17 cellular contexts compared by ENCODE assay signal in the genomic region with DNA sequence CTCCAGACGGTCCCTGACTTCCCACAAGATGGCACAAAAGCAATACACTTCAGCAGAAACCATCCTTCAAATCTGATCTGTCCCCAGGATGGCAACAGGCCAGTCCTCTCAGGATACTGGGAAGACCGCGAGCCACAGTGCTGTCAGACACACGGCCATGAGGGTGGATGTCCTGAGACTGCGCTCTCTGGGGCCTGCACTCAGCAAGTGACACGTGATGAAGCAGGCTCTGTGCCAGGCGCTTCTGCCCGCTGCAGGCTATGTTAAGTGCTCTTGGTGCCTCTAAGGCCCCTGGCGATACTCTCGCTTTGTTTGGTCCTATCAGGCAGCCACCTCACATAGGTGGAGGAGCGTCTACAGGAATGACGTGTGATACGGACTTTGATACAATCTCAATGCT. TPM values are rescaled to one million over a fixed set of nuclear protein-coding genes. Genes with fewer than 3 reads are reported as not detected.
A peak's percentile ranks its signal among the peaks of the same experiment; 100 is the strongest.
DNase-seq lines count a peak whose midpoint lies in the region; ATAC-seq and TF ChIP-seq lines count a peak whose summit lies in the region.
"Had no signal": no experiment of that assay in that cellular context is flagged by ENCODE, and none has a peak within 500 bp of the region (broad histone marks: within the 10 kb centered on the region; RNA-seq: fewer than 3 reads in every experiment).

No MANE protein-coding gene starts in this region.

- DNase-seq in NCI-H1092 treated with DMSO at 0.1 percent for 48 hours (lab: John Stamatoyannopoulos, UW) (peak; percentile 10), NCI-H2196 treated with DMSO at 0.1 percent for 48 hours (lab: John Stamatoyannopoulos, UW; ENCODE audit: unreplicated experiment) (peak; percentile 38), left ventricle myocardium superior (peak; percentile 91), spleen (peak; percentile 74), KG1 (lab: John Stamatoyannopoulos, UW) (no peak), aorta (no peak)
- DNase-seq in activated T-cell treated with anti-CD3 and anti-CD28 coated beads, Interleukin-2, amount 50 U/mL, for 72 hours = no peak
- DNase-seq: activated CD4-positive, alpha-beta T cell treated with anti-CD3 and anti-CD28 coated beads for 4 hours; activated T-cell treated with anti-CD3 and anti-CD28 coated beads for 4 hours; KBM-7; natural killer cell; psoas muscle; stimulated activated CD4-positive, alpha-beta T cell treated with anti-CD3 and anti-CD28 coated beads, Interleukin-12 subunit alpha, Interleukin-12 subunit beta, amount 100 ng/mL, for 4 hours; transverse colon had no signal

- H3K27me3 ChIP-seq in spleen (replicated peaks in 1 of 7) (no peaks in the 10 kb centered on the region), aorta (ENCODE audit: control insufficient read depth in 1 of 2, insufficient read depth in 2 of 2, low read length in 1 of 2) (no peaks in the 10 kb centered on the region)
- H3K27me3 ChIP-seq: transverse colon had no signal

- H3K4me1 ChIP-seq in spleen (peaks cover 0 to 8% (median 3%) of the 10 kb centered on the region in 6 donors), aorta (ENCODE audit: control insufficient read depth in 1 of 2, insufficient read depth in 2 of 2, low read length in 2 of 2) (no peaks in the 10 kb centered on the region)
- H3K4me1 ChIP-seq: psoas muscle had no signal

- H3K36me3 Mint-ChIP-seq in activated T-cell treated with anti-CD3 and anti-CD28 coated beads, Interleukin-2, amount 50 U/mL, for 72 hours (ENCODE audit: insufficient read depth in 2 of 2) = peaks cover 37 to 59% of the 10 kb centered on the region in 2 donors

- peaks cover 10% of the 10 kb centered on the region in 2 donors for H3K9me3 Mint-ChIP-seq in activated T-cell treated with anti-CD3 and anti-CD28 coated beads, Interleukin-2, amount 50 U/mL, for 72 hours

- no peak for TF ChIP-seq POLR2A in spleen (IDR thresholded peaks at IDR 0.05)

- ATAC-seq in left ventricle myocardium superior = peak; percentile 98
- no peak for ATAC-seq in activated T-cell treated with anti-CD3 and anti-CD28 coated beads, Interleukin-2, amount 50 U/mL, for 72 hours (replicated peaks in 1 of 2)
- ATAC-seq in aorta (ENCODE audit: low FRiP score) = no peak
- ATAC-seq: natural killer cell had no signal

- intact Hi-C loops in left ventricle myocardium superior (cut with micrococcal nuclease) = no loop called here
- intact Hi-C loops in spleen (cut with DNase I; ENCODE audit: low total_unique reads) = no loop called here
- intact Hi-C loops in aorta (cut with DNase I) = no loop called here

- no peak overlapping the region for H3K4me3 Mint-ChIP-seq in activated T-cell treated with anti-CD3 and anti-CD28 coated beads, Interleukin-2, amount 50 U/mL, for 72 hours
- H3K4me3 Mint-ChIP-seq: activated naive CD4-positive, alpha-beta T cell treated with anti-CD3 and anti-CD28 coated beads, Interleukin-2, amount 50 U/mL, for 24 hours; B cell; natural killer cell had no signal

- H3K36me3 ChIP-seq in spleen (peaks cover 8 to 100% (median 93%) of the 10 kb centered on the region in 6 donors), aorta (ENCODE audit: control insufficient read depth in 1 of 2, insufficient read depth in 2 of 2, low read length in 1 of 2) (peaks cover 0 to 14% of the 10 kb centered on the region in 2 donors)

- H3K27ac ChIP-seq in spleen (no peak overlapping the region), aorta (ENCODE audit: low read depth in 1 of 2, low read length in 2 of 2) (no peak overlapping the region)
- H3K27ac ChIP-seq: HL-60, psoas muscle, transverse colon had no signal

- no peaks in the 10 kb centered on the region for H3K27me3 Mint-ChIP-seq in activated T-cell treated with anti-CD3 and anti-CD28 coated beads, Interleukin-2, amount 50 U/mL, for 72 hours (ENCODE audit: low read depth)
- H3K27me3 Mint-ChIP-seq: activated naive CD4-positive, alpha-beta T cell treated with anti-CD3 and anti-CD28 coated beads, Interleukin-2, amount 50 U/mL, for 24 hours; B cell had no signal

- no peak for TF ChIP-seq CTCF in spleen (IDR thresholded peaks at IDR 0.05 in 8 of 11, conservative IDR thresholded peaks at IDR 0.05 in 3 of 11)

- H3K9me3 ChIP-seq in spleen (no peaks in the 10 kb centered on the region), aorta (ENCODE audit: control insufficient read depth, low read length) (no peaks in the 10 kb centered on the region)
- H3K9me3 ChIP-seq: psoas muscle, transverse colon had no signal

- WGBS in spleen, 5 donors = 81 to 89% (median 88%) methylated on average over 11 to 13 of the region's 13 CpGs
- WGBS in aorta, 2 donors = 87 to 92% methylated on average over 13 of the region's 13 CpGs

- H3K4me3 ChIP-seq in spleen (no peak overlapping the region), aorta (ENCODE audit: low read length in 2 of 2) (no peak overlapping the region)
- H3K4me3 ChIP-seq: psoas muscle, transverse colon had no signal

- peaks cover 24% of the 10 kb centered on the region for H3K4me1 Mint-ChIP-seq in activated T-cell treated with anti-CD3 and anti-CD28 coated beads, Interleukin-2, amount 50 U/mL, for 72 hours (ENCODE audit: low read depth)

- H3K27ac Mint-ChIP-seq in activated T-cell treated with anti-CD3 and anti-CD28 coated beads, Interleukin-2, amount 50 U/mL, for 72 hours = no peak overlapping the region
- H3K27ac Mint-ChIP-seq: activated naive CD4-positive, alpha-beta T cell treated with anti-CD3 and anti-CD28 coated beads, Interleukin-2, amount 50 U/mL, for 24 hours; B cell; natural killer cell had no signal

RNA-seq across cellular contexts. Expression of gene BRD9, which starts 7.1 kb away (rescaled TPM):
- 26.1 TPM for total RNA-seq in left ventricle myocardium superior
- total RNA-seq in spleen = 10 to 100 TPM; 32.2 to 82.9 (median 39.7) TPM
- 10 to 100 TPM; 26.5 to 54.5 (median 38.6) TPM for polyA plus RNA-seq in spleen
- total RNA-seq in activated T-cell treated with anti-CD3 and anti-CD28 coated beads, Interleukin-2, amount 50 U/mL, for 72 hours = 10 to 100 TPM; 50.6 to 54.7 TPM
- 10 to 100 TPM; 38.2 to 39.7 TPM for total RNA-seq in aorta
- polyA plus RNA-seq in aorta = 10 to 100 TPM; 12.5 to 36.4 TPM

RNA-seq across cellular contexts. Expression of gene TRIP13, which starts 7.2 kb away (rescaled TPM):
- 0.32 TPM for total RNA-seq in left ventricle myocardium superior
- total RNA-seq in spleen = 1 to 10 TPM; 1.0 to 5.4 (median 2.1) TPM
- 1 to 10 TPM; 1.2 to 3.4 (median 2.6) TPM for polyA plus RNA-seq in spleen
- 10 to 100 TPM; 17.7 to 18.2 TPM for total RNA-seq in activated T-cell treated with anti-CD3 and anti-CD28 coated beads, Interleukin-2, amount 50 U/mL, for 72 hours
- 1 to 10 TPM in 1 of 2 donors, under 1 TPM in 1; 0.84 to 1.3 TPM for total RNA-seq in aorta
- 1 to 10 TPM in 1 of 2 donors, under 1 TPM in 1; 0.28 to 1.3 TPM for polyA plus RNA-seq in aorta

RNA-seq across cellular contexts. Expression of gene ZDHHC11, which starts 34.7 kb away (rescaled TPM):
- total RNA-seq in left ventricle myocardium superior (40.1 TPM), spleen (10 to 100 TPM in 4 of 7 donors, 1 to 10 TPM in 3; 1.3 to 75.0 (median 10.5) TPM), aorta (10 to 100 TPM in 1 of 2 donors, 1 to 10 TPM in 1; 9.4 to 26.0 TPM)
- polyA plus RNA-seq in spleen (1 to 10 TPM; 1.9 to 2.8 (median 2.1) TPM), aorta (1 to 10 TPM; 1.5 to 3.1 TPM)
- total RNA-seq in activated T-cell treated with anti-CD3 and anti-CD28 coated beads, Interleukin-2, amount 50 U/mL, for 72 hours = 10 to 100 TPM; 28.3 to 29.5 TPM

Comparison
In these comparisons a context has a peak if more than half of its experiments do, and no peak if none do; other contexts are left out.
1. DNase-seq: peak in NCI-H1092 treated with DMSO at 0.1 percent for 48 hours (single experiment), NCI-H2196 treated with DMSO at 0.1 percent for 48 hours (single experiment), left ventricle myocardium superior (single experiment) and spleen (single experiment); none in activated T-cell treated with anti-CD3 and anti-CD28 coated beads, Interleukin-2, amount 50 U/mL, for 72 hours (0 of 2), KG1 (single experiment) and aorta (0 of 2).